In genomic region chr1:167617950-167618269, GRCh38 we compare ENCODE assay signal across 14 cellular contexts. TPM values are rescaled to one million over a fixed set of nuclear protein-coding genes. Genes with fewer than 3 reads are reported as not detected.
DNase-seq lines count a peak whose midpoint lies in the region; ATAC-seq and TF ChIP-seq lines count a peak whose summit lies in the region.
"Had no signal": no experiment of that assay in that cellular context is flagged by ENCODE, and none has a peak within 500 bp of the region (broad histone marks: within the 10 kb centered on the region; RNA-seq: fewer than 3 reads in every experiment).

No MANE protein-coding gene starts in this region.

- TF ChIP-seq CTCF in gastroesophageal sphincter (IDR thresholded peaks at IDR 0.05), result no peak

- POLR2A ChIA-PET in activated CD4-positive, alpha-beta memory T cell treated with anti-CD3 and anti-CD28 coated beads for 36 hours (lab: Charles Lee), result interaction anchor here (3.5 kb wide), 1 partner anchor 12 kb away, joined by 23 read pairs; the partner anchor contains the start of gene RCSD1

- no peak for TF ChIP-seq EP300 in gastroesophageal sphincter (IDR thresholded peaks at IDR 0.05)

- no peak for TF ChIP-seq POLR2A in gastroesophageal sphincter (IDR thresholded peaks at IDR 0.05)

- H3K27ac ChIP-seq in gastroesophageal sphincter, result peak overlapping the region in 3 of 4 donors; percentile 55 to 63 (median 58)

- intact Hi-C loops in activated CD4-positive, alpha-beta memory T cell treated with anti-CD3 and anti-CD28 coated beads for 36 hours (cut with micrococcal nuclease), result loop anchor here (1.0 kb wide), 1 partner anchor 10 kb away; no protein-coding TSS in a partner anchor

- H3K36me3 Mint-ChIP-seq in activated T-cell treated with anti-CD3 and anti-CD28 coated beads, Interleukin-2, amount 50 U/mL, for 72 hours (ENCODE audit: insufficient read depth in 2 of 2), result peaks cover 1 to 11% of the 10 kb centered on the region in 2 donors
- peaks cover 5% of the 10 kb centered on the region for H3K36me3 Mint-ChIP-seq in activated CD4-positive, alpha-beta memory T cell treated with anti-CD3 and anti-CD28 coated beads for 36 hours

- peaks cover 0 to 6% (median 0%) of the 10 kb centered on the region in 3 donors for H3K9me3 ChIP-seq in gastroesophageal sphincter

- CTCF ChIA-PET in activated CD4-positive, alpha-beta memory T cell treated with anti-CD3 and anti-CD28 coated beads for 36 hours (lab: Charles Lee), result interaction anchor here (1.2 to 6.2 kb wide), 4 partner anchors 10 to 97 kb away, joined by 3 to 25 read pairs (median 12); no protein-coding TSS in a partner anchor

- no peaks in the 10 kb centered on the region for H3K36me3 ChIP-seq in gastroesophageal sphincter

- WGBS in gastroesophageal sphincter (ENCODE audit: low coverage in 1 of 2), 2 donors, result 51 to 68% methylated on average over 3 of the region's 4 CpGs

- H3K27me3 Mint-ChIP-seq in activated T-cell treated with anti-CD3 and anti-CD28 coated beads, Interleukin-2, amount 50 U/mL, for 72 hours (ENCODE audit: low read depth), result no peaks in the 10 kb centered on the region
- H3K27me3 Mint-ChIP-seq in activated CD4-positive, alpha-beta memory T cell treated with anti-CD3 and anti-CD28 coated beads for 36 hours, result no peaks in the 10 kb centered on the region
- no peaks in the 10 kb centered on the region for H3K27me3 Mint-ChIP-seq in stimulated activated naive CD8-positive, alpha-beta T cell treated with anti-CD3 and anti-CD28 coated beads, Interleukin-15, amount 100 ng/mL, for 72 hours

- ATAC-seq in activated T-cell treated with anti-CD3 and anti-CD28 coated beads, Interleukin-2, amount 50 U/mL, for 72 hours (replicated peaks in 1 of 2), result no peak
- ATAC-seq in gastroesophageal sphincter (no peak), GM18861 (IDR thresholded peaks at IDR 0.05; ENCODE audit: unreplicated experiment) (no peak), HG03159 (IDR thresholded peaks at IDR 0.05; ENCODE audit: unreplicated experiment) (no peak)
- no peak for ATAC-seq in stimulated activated naive CD8-positive, alpha-beta T cell treated with anti-CD3 and anti-CD28 coated beads, Interleukin-15, amount 100 ng/mL, for 72 hours
- ATAC-seq: HepG2, PC-3 had no signal

- peaks cover 0 to 19% (median 0%) of the 10 kb centered on the region in 3 donors for H3K4me1 ChIP-seq in gastroesophageal sphincter

- H3K27ac Mint-ChIP-seq in activated T-cell treated with anti-CD3 and anti-CD28 coated beads, Interleukin-2, amount 50 U/mL, for 72 hours, result peak overlapping the region; percentile 83
- peak overlapping the region; percentile 87 for H3K27ac Mint-ChIP-seq in activated CD4-positive, alpha-beta memory T cell treated with anti-CD3 and anti-CD28 coated beads for 36 hours
- H3K27ac Mint-ChIP-seq in stimulated activated naive CD8-positive, alpha-beta T cell treated with anti-CD3 and anti-CD28 coated beads, Interleukin-15, amount 100 ng/mL, for 72 hours, result peak overlapping the region; percentile 60 to 97

- no peak overlapping the region for H3K4me3 ChIP-seq in gastroesophageal sphincter

- no peak for DNase-seq in activated T-cell treated with anti-CD3 and anti-CD28 coated beads, Interleukin-2, amount 50 U/mL, for 72 hours
- DNase-seq in activated T-cell treated with anti-CD3 and anti-CD28 coated beads, Interleukin-2, amount 50 U/mL, for 48 hours, result no peak
- no peak for DNase-seq in activated CD4-positive, alpha-beta memory T cell treated with anti-CD3 and anti-CD28 coated beads for 36 hours
- DNase-seq in stimulated activated naive CD8-positive, alpha-beta T cell treated with anti-CD3 and anti-CD28 coated beads, Interleukin-15, amount 100 ng/mL, for 72 hours, result no peak
- DNase-seq in retina, result no peak
- DNase-seq: activated gamma-delta T cell, dorsolateral prefrontal cortex, NCI-H187, PC-3 had no signal

- peak overlapping the region; percentile 48 to 66 for H3K4me3 Mint-ChIP-seq in activated T-cell treated with anti-CD3 and anti-CD28 coated beads, Interleukin-2, amount 50 U/mL, for 72 hours
- H3K4me3 Mint-ChIP-seq in activated CD4-positive, alpha-beta memory T cell treated with anti-CD3 and anti-CD28 coated beads for 36 hours, result no peak overlapping the region
- peak overlapping the region; percentile 75 to 82 for H3K4me3 Mint-ChIP-seq in stimulated activated naive CD8-positive, alpha-beta T cell treated with anti-CD3 and anti-CD28 coated beads, Interleukin-15, amount 100 ng/mL, for 72 hours

- H3K4me1 Mint-ChIP-seq in activated T-cell treated with anti-CD3 and anti-CD28 coated beads, Interleukin-2, amount 50 U/mL, for 72 hours (ENCODE audit: low read depth), result peaks cover 51% of the 10 kb centered on the region
- peaks cover 54% of the 10 kb centered on the region for H3K4me1 Mint-ChIP-seq in activated CD4-positive, alpha-beta memory T cell treated with anti-CD3 and anti-CD28 coated beads for 36 hours (ENCODE audit: low read depth)
- peaks cover 62% of the 10 kb centered on the region for H3K4me1 Mint-ChIP-seq in stimulated activated naive CD8-positive, alpha-beta T cell treated with anti-CD3 and anti-CD28 coated beads, Interleukin-15, amount 100 ng/mL, for 72 hours

- H3K9me3 Mint-ChIP-seq in activated T-cell treated with anti-CD3 and anti-CD28 coated beads, Interleukin-2, amount 50 U/mL, for 72 hours, result peaks cover 0 to 5% of the 10 kb centered on the region in 2 donors
- peaks cover 11% of the 10 kb centered on the region for H3K9me3 Mint-ChIP-seq in activated CD4-positive, alpha-beta memory T cell treated with anti-CD3 and anti-CD28 coated beads for 36 hours
- H3K9me3 Mint-ChIP-seq in stimulated activated naive CD8-positive, alpha-beta T cell treated with anti-CD3 and anti-CD28 coated beads, Interleukin-15, amount 100 ng/mL, for 72 hours, result peaks cover 0 to 10% of the 10 kb centered on the region in 2 donors

- H3K27me3 ChIP-seq in gastroesophageal sphincter, result no peaks in the 10 kb centered on the region
- H3K27me3 ChIP-seq: dorsolateral prefrontal cortex had no signal

RNA-seq across cellular contexts. Expression of gene RCSD1, which starts 12.1 kb away (rescaled TPM):
- total RNA-seq in activated T-cell treated with anti-CD3 and anti-CD28 coated beads, Interleukin-2, amount 50 U/mL, for 72 hours, result 10 to 100 TPM; 62.0 to 69.5 TPM
- 10 to 100 TPM; 61.7 to 65.8 TPM for total RNA-seq in activated CD4-positive, alpha-beta memory T cell treated with anti-CD3 and anti-CD28 coated beads for 36 hours
- total RNA-seq in gastroesophageal sphincter, result 10 to 100 TPM; 14.5 to 20.6 (median 17.3) TPM
- total RNA-seq: G401, HepG2, PC-3 had no signal
